ENCODE assay signal across 17 cellular contexts in the genomic region with DNA sequence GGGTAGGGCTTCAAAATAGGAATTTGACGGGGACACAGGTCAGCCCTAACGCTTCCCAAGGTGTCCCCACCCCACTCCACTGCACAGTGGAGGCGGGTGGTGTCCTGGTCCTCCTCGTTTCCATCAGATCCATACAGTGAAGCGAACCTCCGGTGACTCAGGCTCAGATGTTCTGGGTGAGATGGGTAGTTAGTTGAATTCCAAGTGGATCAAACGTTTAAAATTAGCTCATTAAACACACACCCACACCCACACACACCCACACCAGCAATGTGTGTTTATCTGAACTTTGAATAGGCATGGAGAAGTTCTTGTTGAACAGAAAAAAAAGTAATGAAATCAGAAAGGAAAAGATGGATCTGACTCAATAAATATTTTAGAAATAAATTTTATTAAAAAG. TPM values are rescaled to one million over a fixed set of nuclear protein-coding genes. Genes with fewer than 3 reads are reported as not detected.
"Had no signal": no experiment of that assay in that cellular context is flagged by ENCODE, and none has a peak within 500 bp of the region (broad histone marks: within the 10 kb centered on the region; RNA-seq: fewer than 3 reads in every experiment).

No MANE protein-coding gene starts in this region.

- H3K27me3 ChIP-seq: colonic mucosa, right lobe of liver, spleen, testis had no signal

- DNase-seq: activated B cell treated with CpG ODN at 0.5 μM for 24 hours; activated CD4-positive, alpha-beta T cell treated with anti-CD3 and anti-CD28 coated beads, Interleukin-2, amount 10 ng/mL, durations not matched to agents 24 days and 14 days; activated CD8-positive, alpha-beta T cell treated with anti-CD3 and anti-CD28 coated beads, Interleukin-2, amount 10 ng/mL, durations not matched to agents 7 days and 5 days; activated naive CD4-positive, alpha-beta T cell treated with anti-CD3 and anti-CD28 coated beads for 36 hours; activated T-cell treated with anti-CD3 and anti-CD28 coated beads, Interleukin-2, amount 50 U/mL, for 4 hours; colonic mucosa; hippocampal formation; left colon; lower lobe of right lung; psoas muscle; stimulated activated CD4-positive, alpha-beta T cell treated with anti-CD3 and anti-CD28 coated beads, Interleukin-4, amount 100 ng/mL, for 4 hours; T-helper 1 cell; T-helper 9 cell; testis had no signal

- H3K36me3 ChIP-seq: colonic mucosa, lower lobe of right lung, right lobe of liver, spleen had no signal

- H3K9me3 ChIP-seq: colonic mucosa, lower lobe of right lung, psoas muscle, right lobe of liver, testis had no signal

- H3K4me1 ChIP-seq: colonic mucosa, lower lobe of right lung, psoas muscle, right lobe of liver, testis had no signal

- H3K4me3 ChIP-seq: colonic mucosa, lower lobe of right lung, psoas muscle, right lobe of liver, spleen, testis had no signal

- ATAC-seq: activated CD8-positive, alpha-beta T cell treated with anti-CD3 and anti-CD28 coated beads, Interleukin-2, amount 10 ng/mL, durations not matched to agents 7 days and 5 days; activated T-cell treated with anti-CD3 and anti-CD28 coated beads, Interleukin-2, amount 50 U/mL, for 4 hours; left colon; lower lobe of right lung; psoas muscle; right lobe of liver; stimulated activated memory B cell treated with anti-CD40 and anti-IgM and Interleukin-4, amounts not matched to agents 10 μg/mL and 1 μg/mL and 100 μg/mL, for 72 hours had no signal

- H3K27ac ChIP-seq: colonic mucosa, lower lobe of right lung, psoas muscle, right lobe of liver, spleen, testis had no signal

RNA-seq across cellular contexts. Expression of a gene that starts 58.9 kb away (rescaled TPM):
- total RNA-seq: activated B cell treated with CpG ODN at 0.5 μM for 24 hours; activated CD4-positive, alpha-beta T cell treated with anti-CD3 and anti-CD28 coated beads, Interleukin-2, amount 10 ng/mL, durations not matched to agents 24 days and 14 days had no signal
